Comparison of ENCODE assay signal across 14 cellular contexts in genomic region chr6:34630040-34630439, GRCh38.
DNase-seq lines count a peak whose midpoint lies in the region; ATAC-seq and TF ChIP-seq lines count a peak whose summit lies in the region.
"Had no signal": no experiment of that assay in that cellular context is flagged by ENCODE, and none has a peak within 500 bp of the region (broad histone marks: within the 10 kb centered on the region; RNA-seq: fewer than 3 reads in every experiment).

No MANE protein-coding gene starts in this region.

- H3K27me3 Mint-ChIP-seq in chondrocyte (ENCODE audit: low read depth) (no peaks in the 10 kb centered on the region), endothelial cell (ENCODE audit: unreplicated experiment) (peaks cover 2% of the 10 kb centered on the region)
- H3K27me3 Mint-ChIP-seq: effector memory CD8-positive, alpha-beta T cell had no signal

- TF ChIP-seq CTCF in AG09319 (IDR thresholded peaks at IDR 0.05; ENCODE audit: low read depth, low read length) (no peak), chondrocyte (IDR thresholded peaks at IDR 0.05) (no peak), left lung (IDR thresholded peaks at IDR 0.05) (no peak), endothelial cell (IDR thresholded peaks at IDR 0.05; ENCODE audit: unreplicated experiment) (no peak)

- H3K4me3 Mint-ChIP-seq in chondrocyte (ENCODE audit: unreplicated experiment) (no peak overlapping the region), endothelial cell (ENCODE audit: unreplicated experiment) (no peak overlapping the region)
- H3K4me3 Mint-ChIP-seq: CD8-positive, alpha-beta T cell; effector memory CD8-positive, alpha-beta T cell had no signal

- H3K9me3 ChIP-seq in left lung, result no peaks in the 10 kb centered on the region
- H3K9me3 ChIP-seq: prostate gland had no signal

- H3K4me1 Mint-ChIP-seq in chondrocyte (ENCODE audit: low read depth), result peaks cover 23% of the 10 kb centered on the region
- peaks cover 1% of the 10 kb centered on the region for H3K4me1 Mint-ChIP-seq in endothelial cell (ENCODE audit: unreplicated experiment)

- peak; percentile 44 for ATAC-seq in left lung
- ATAC-seq in GM18867 (IDR thresholded peaks at IDR 0.05; ENCODE audit: unreplicated experiment), result no peak
- ATAC-seq in HG02852 (IDR thresholded peaks at IDR 0.05; ENCODE audit: unreplicated experiment), result no peak
- ATAC-seq: CD8-positive, alpha-beta T cell; effector memory CD8-positive, alpha-beta T cell; left colon had no signal

- H3K27ac Mint-ChIP-seq in chondrocyte (ENCODE audit: unreplicated experiment) (peak overlapping the region; percentile 82), endothelial cell (ENCODE audit: unreplicated experiment) (no peak overlapping the region)
- H3K27ac Mint-ChIP-seq: CD8-positive, alpha-beta T cell; effector memory CD8-positive, alpha-beta T cell had no signal

- H3K36me3 Mint-ChIP-seq in chondrocyte (ENCODE audit: low read depth), result peaks cover 11% of the 10 kb centered on the region
- H3K36me3 Mint-ChIP-seq in endothelial cell (ENCODE audit: low read depth, unreplicated experiment), result peaks cover 4% of the 10 kb centered on the region

- H3K27me3 ChIP-seq in left lung, result no peaks in the 10 kb centered on the region

- intact Hi-C loops in left lung (cut with DNase I), result no loop called here

- peaks cover 0 to 6% of the 10 kb centered on the region in 2 donors for H3K4me1 ChIP-seq in left lung
- H3K4me1 ChIP-seq: prostate gland had no signal

- H3K27ac ChIP-seq in left lung, result no peak overlapping the region
- H3K27ac ChIP-seq: prostate gland, WERI-Rb-1 had no signal

- peaks cover 0 to 6% of the 10 kb centered on the region in 2 donors for H3K36me3 ChIP-seq in left lung
- H3K36me3 ChIP-seq: prostate gland had no signal

- H3K9me3 Mint-ChIP-seq in chondrocyte (ENCODE audit: low read depth) (peaks cover 7% of the 10 kb centered on the region), endothelial cell (ENCODE audit: unreplicated experiment) (no peaks in the 10 kb centered on the region)
- H3K9me3 Mint-ChIP-seq: CD8-positive, alpha-beta T cell; effector memory CD8-positive, alpha-beta T cell had no signal

- H3K4me3 ChIP-seq in left lung, result no peak overlapping the region
- H3K4me3 ChIP-seq: prostate gland had no signal

- DNase-seq in AG09319 (ENCODE audit: extremely low read depth, low read depth) (peak; percentile 64), LHCN-M2 (ENCODE audit: low read depth) (peak; percentile 87), chondrocyte (ENCODE audit: low spot score) (no peak), left lung (no peak), endothelial cell (ENCODE audit: low spot score) (no peak)
- no peak for DNase-seq in activated T-cell treated with anti-CD3 and anti-CD28 coated beads, Interleukin-2, amount 50 U/mL, for 48 hours
- DNase-seq: CD8-positive, alpha-beta T cell; effector memory CD8-positive, alpha-beta T cell; left colon; NCI-H1436 treated with DMSO at 0.1 percent for 48 hours; WERI-Rb-1 had no signal

Comparison
In these comparisons a context has a peak if more than half of its experiments do, and no peak if none do; other contexts are left out.
1. DNase-seq: peak in AG09319 (single experiment) and LHCN-M2 (single experiment); none in chondrocyte (single experiment), left lung (0 of 2), endothelial cell (single experiment) and activated T-cell treated with anti-CD3 and anti-CD28 coated beads, Interleukin-2, amount 50 U/mL, for 48 hours (0 of 2).